Comparison of ENCODE assay signal across 18 cellular contexts in the genomic region with DNA sequence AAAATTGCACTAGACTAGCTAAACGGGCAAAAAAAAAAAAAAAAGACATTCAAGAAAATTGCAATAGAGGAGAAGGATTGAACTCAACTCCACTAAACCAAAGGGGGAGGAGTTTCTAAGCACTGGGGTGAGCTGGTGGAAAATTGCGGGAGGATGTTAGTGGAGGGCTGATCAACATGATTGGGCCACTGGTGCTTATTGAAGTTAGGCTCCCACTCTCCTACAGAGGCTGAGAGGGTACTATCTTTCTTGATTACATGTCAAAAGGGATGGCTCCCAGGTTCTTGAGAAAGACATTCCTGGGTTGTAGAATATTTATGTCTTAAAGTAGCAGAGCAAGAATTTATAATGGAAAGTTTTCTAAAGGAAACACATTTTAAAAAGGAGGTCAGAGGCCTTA.
"Had no signal": no experiment of that assay in that cellular context is flagged by ENCODE, and none has a peak within 500 bp of the region (broad histone marks: within the 10 kb centered on the region; RNA-seq: fewer than 3 reads in every experiment).

No MANE protein-coding gene starts in this region.

- DNase-seq: effector memory CD4-positive, alpha-beta T cell; gastrocnemius medialis; heart right ventricle; hypothalamus; kidney; left cardiac atrium; left ventricle myocardium superior; mesendoderm; naive B cell; nephron progenitor cell; retina; right lobe of liver; stimulated activated CD4-positive, alpha-beta T cell treated with anti-CD3 and anti-CD28 coated beads, Interleukin-4, amount 100 ng/mL, for 1 hour; stimulated activated CD8-positive, alpha-beta memory T cell treated with anti-CD3 and anti-CD28 coated beads, Interleukin-4, amount 100 ng/mL, for 48 hours; testis; upper lobe of right lung had no signal

- H3K9me3 Mint-ChIP-seq: stimulated activated effector memory CD8-positive, alpha-beta T cell treated with anti-CD3 and anti-CD28 coated beads, Interleukin-12 subunit alpha, Interleukin-12 subunit beta, amount 100 ng/mL, for 72 hours had no signal

- H3K4me3 Mint-ChIP-seq: naive B cell; nephron progenitor cell; stimulated activated effector memory CD8-positive, alpha-beta T cell treated with anti-CD3 and anti-CD28 coated beads, Interleukin-12 subunit alpha, Interleukin-12 subunit beta, amount 100 ng/mL, for 72 hours; stimulated activated naive CD8-positive, alpha-beta T cell treated with anti-CD3 and anti-CD28 coated beads, Interleukin-15, Interleukin-2, amounts not matched to agents 100 ng/mL and 50 ng/mL, for 24 hours had no signal

- H3K27me3 Mint-ChIP-seq: naive B cell; stimulated activated naive CD8-positive, alpha-beta T cell treated with anti-CD3 and anti-CD28 coated beads, Interleukin-15, Interleukin-2, amounts not matched to agents 100 ng/mL and 50 ng/mL, for 24 hours had no signal

- H3K4me1 Mint-ChIP-seq: naive B cell, nephron progenitor cell had no signal

- H3K27ac Mint-ChIP-seq: naive B cell; nephron progenitor cell; stimulated activated effector memory CD8-positive, alpha-beta T cell treated with anti-CD3 and anti-CD28 coated beads, Interleukin-12 subunit alpha, Interleukin-12 subunit beta, amount 100 ng/mL, for 72 hours had no signal

- H3K36me3 Mint-ChIP-seq: naive B cell had no signal

- ATAC-seq: gastrocnemius medialis, heart right ventricle, left cardiac atrium, left ventricle myocardium superior, right lobe of liver, upper lobe of right lung had no signal
